In the genomic region with DNA sequence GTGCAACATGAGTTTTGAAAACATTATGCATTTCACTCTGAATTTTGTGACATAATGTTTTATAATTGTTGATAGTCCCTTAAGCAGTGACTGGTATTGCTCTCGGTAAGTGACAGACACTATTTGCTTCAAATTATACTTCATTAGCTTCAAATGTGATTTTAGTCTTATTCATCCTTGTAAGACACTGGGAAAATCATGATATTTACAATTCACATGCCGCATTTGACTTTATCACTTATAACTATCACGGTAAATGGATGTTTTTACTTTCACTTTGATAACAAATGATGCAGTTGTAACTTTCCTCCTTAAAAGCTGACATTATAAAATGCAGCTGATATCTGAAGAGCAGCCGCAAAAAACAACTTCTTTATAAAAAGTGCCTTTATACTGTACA, we compare ENCODE assay signal across 13 cellular contexts. TPM values are rescaled to one million over a fixed set of nuclear protein-coding genes. Genes with fewer than 3 reads are reported as not detected.
A peak's percentile ranks its signal among the peaks of the same experiment; 100 is the strongest.
DNase-seq lines count a peak whose midpoint lies in the region; ATAC-seq, FAIRE-seq and TF ChIP-seq lines count a peak whose summit lies in the region.
"Had no signal": no experiment of that assay in that cellular context is flagged by ENCODE, and none has a peak within 500 bp of the region (broad histone marks: within the 10 kb centered on the region; RNA-seq: fewer than 3 reads in every experiment).

No MANE protein-coding gene starts in this region.

- CTCF ChIA-PET in A549 (lab: Yijun Ruan, JAX) = interaction anchor here (1.0 to 2.5 kb wide), 3 partner anchors 29 to 151 kb away, joined by 3 to 8 read pairs (median 6); no protein-coding TSS in a partner anchor

- peak overlapping the region; percentile 80 for H3K4me3 Mint-ChIP-seq in HFFc6
- H3K4me3 Mint-ChIP-seq in activated naive CD8-positive, alpha-beta T cell = peak overlapping the region; percentile 69

- TF ChIP-seq POLR2A in A549 (IDR thresholded peaks at IDR 0.05; ENCODE audit: low read length) = no peak

- TF ChIP-seq EP300 in A549 (IDR thresholded peaks at IDR 0.05) = no peak

- POLR2A ChIA-PET in A549 (lab: Yijun Ruan, JAX) = no interaction called here

- DNase-seq in A549 (ENCODE audit: low read depth in 1 of 2, low spot score in 1 of 2) = no peak
- DNase-seq in HFFc6 = no peak
- DNase-seq in mesenchymal stem cell = no peak
- no peak for DNase-seq in NCI-H1417 (lab: John Stamatoyannopoulos, UW)
- no peak for DNase-seq in anterior cingulate cortex (lab: John Stamatoyannopoulos, UW)
- no peak for DNase-seq in KBM-7
- DNase-seq: NCI-H524, right lobe of liver had no signal

- H2AFZ ChIP-seq in mesenchymal stem cell (ENCODE audit: low read depth, low read length) = no peak overlapping the region

- no peak for ATAC-seq in A549
- ATAC-seq in HG03520 (IDR thresholded peaks at IDR 0.05; ENCODE audit: unreplicated experiment) = no peak
- ATAC-seq: HepG2, right lobe of liver had no signal

- no peaks in the 10 kb centered on the region for H3K9me3 ChIP-seq in A549
- no peaks in the 10 kb centered on the region for H3K9me3 ChIP-seq in mesenchymal stem cell (ENCODE audit: control insufficient read depth, low read length)
- H3K9me3 ChIP-seq: right lobe of liver had no signal

- TF ChIP-seq CTCF in A549 (IDR thresholded peaks at IDR 0.05) (no peak), HFFc6 (IDR thresholded peaks at IDR 0.05) (no peak)

- no peak overlapping the region for H2AK5ac ChIP-seq in mesenchymal stem cell (ENCODE audit: low read length, severe bottlenecking)

- no peak overlapping the region for H3K14ac ChIP-seq in mesenchymal stem cell (ENCODE audit: low read length in 2 of 2)

- no peaks in the 10 kb centered on the region for H3K36me3 Mint-ChIP-seq in HFFc6 (ENCODE audit: low read depth)
- H3K36me3 Mint-ChIP-seq in activated naive CD8-positive, alpha-beta T cell = no peaks in the 10 kb centered on the region

- WGBS in A549 (ENCODE audit: missing lambda C conversion rate) = 11% methylated on average over 4 of the region's 4 CpGs
- 94% methylated on average over 2 of the region's 4 CpGs for WGBS in mesenchymal stem cell

- H3K18ac ChIP-seq in mesenchymal stem cell (ENCODE audit: low read depth in 1 of 2, low read length in 2 of 2) = no peak overlapping the region

- no peaks in the 10 kb centered on the region for H3K9me3 Mint-ChIP-seq in HFFc6
- no peaks in the 10 kb centered on the region for H3K9me3 Mint-ChIP-seq in activated naive CD8-positive, alpha-beta T cell (ENCODE audit: low read depth)

- peak overlapping the region; percentile 89 for H3K9ac ChIP-seq in mesenchymal stem cell (ENCODE audit: low read length)

- peaks cover 13% of the 10 kb centered on the region; the same call in 2 of the 3 replicates for H3K4me1 ChIP-seq in A549
- H3K4me1 ChIP-seq in mesenchymal stem cell (ENCODE audit: control insufficient read depth, insufficient read depth, low read depth, low read length) = no peaks in the 10 kb centered on the region
- H3K4me1 ChIP-seq: right lobe of liver had no signal

- H3K36me3 ChIP-seq in mesenchymal stem cell (ENCODE audit: control insufficient read depth in 1 of 2, insufficient read depth in 2 of 2, low read depth in 1 of 2, low read length in 2 of 2) = no peaks in the 10 kb centered on the region
- H3K36me3 ChIP-seq: cardiac muscle cell had no signal

- H3K4me2 ChIP-seq in A549 (peak overlapping the region; percentile 83), mesenchymal stem cell (ENCODE audit: low read length, poor library complexity, severe bottlenecking) (no peak overlapping the region)

- H4K8ac ChIP-seq in mesenchymal stem cell (ENCODE audit: low read length) = no peak overlapping the region

- H3K23ac ChIP-seq in mesenchymal stem cell (ENCODE audit: low read length in 2 of 2) = no peak overlapping the region

- peak overlapping the region; percentile 36 for H3K4me3 ChIP-seq in A549
- H3K4me3 ChIP-seq in mesenchymal stem cell (ENCODE audit: insufficient read depth in 1 of 2, low read depth in 1 of 2, low read length in 2 of 2) = peak overlapping the region in 1 of 2 experiments; percentile 80
- H3K4me3 ChIP-seq: cardiac muscle cell, right lobe of liver had no signal

- no peaks in the 10 kb centered on the region; the same call in 1 of the 2 replicates for H3K27me3 Mint-ChIP-seq in HFFc6 (ENCODE audit: insufficient read depth)
- no peaks in the 10 kb centered on the region for H3K27me3 Mint-ChIP-seq in activated naive CD8-positive, alpha-beta T cell

- H3K27me3 ChIP-seq in mesenchymal stem cell (ENCODE audit: control insufficient read depth in 1 of 2, insufficient read depth in 1 of 2, low read length in 2 of 2) = no peaks in the 10 kb centered on the region
- H3K27me3 ChIP-seq: cardiac muscle cell, right lobe of liver had no signal

- H3K79me1 ChIP-seq in mesenchymal stem cell (replicated peaks; ENCODE audit: low read length, poor library complexity, severe bottlenecking) = no peaks in the 10 kb centered on the region

- H2BK12ac ChIP-seq in mesenchymal stem cell (ENCODE audit: low read length in 2 of 2) = no peak overlapping the region

- H2BK15ac ChIP-seq in mesenchymal stem cell (ENCODE audit: low read depth, poor library complexity, severe bottlenecking) = no peak overlapping the region

- no peak for FAIRE-seq in A549 (lab: Jason Lieb, UNC)
- FAIRE-seq: HepG2 had no signal

- H3K27ac Mint-ChIP-seq in HFFc6 = peak overlapping the region; percentile 73
- no peak overlapping the region for H3K27ac Mint-ChIP-seq in activated naive CD8-positive, alpha-beta T cell

- H3K4me1 Mint-ChIP-seq in HFFc6 (ENCODE audit: low read depth) = peaks cover 60% of the 10 kb centered on the region
- H3K4me1 Mint-ChIP-seq in activated naive CD8-positive, alpha-beta T cell (ENCODE audit: low read depth) = peaks cover 16% of the 10 kb centered on the region

- no peak overlapping the region for H4K91ac ChIP-seq in mesenchymal stem cell (ENCODE audit: low read length)

- in situ Hi-C loops in KBM-7 (cut with MboI; ENCODE audit: low pct_unique_long_range_greater_than_20kb, low sequenced_read_pairs) = no loop called here

- no peak overlapping the region for H2BK120ac ChIP-seq in mesenchymal stem cell (ENCODE audit: low read depth, low read length)

- no peak overlapping the region for H2BK5ac ChIP-seq in mesenchymal stem cell (ENCODE audit: low read depth, low read length, poor library complexity, severe bottlenecking)

- no peak for TF ChIP-seq RAD21 in A549 (conservative IDR thresholded peaks at IDR 0.05 in 1 of 2, IDR thresholded peaks at IDR 0.05 in 1 of 2)

- H3K4ac ChIP-seq in mesenchymal stem cell (ENCODE audit: low read depth in 1 of 2, low read length in 2 of 2) = no peak overlapping the region

- H3K27ac ChIP-seq in A549 = peak overlapping the region; percentile 29 to 34; a peak in 1 of 6 replicates
- H3K27ac ChIP-seq in mesenchymal stem cell (ENCODE audit: low read length, poor library complexity, severe bottlenecking) = no peak overlapping the region
- H3K27ac ChIP-seq: cardiac muscle cell, right lobe of liver, VCaP had no signal

TF ChIP-seq in A549, 52 proteins besides CTCF, POLR2A, EP300 and RAD21:
- TF ChIP-seq JUN (IDR thresholded peaks at IDR 0.05) (no peak), NFE2L2 (conservative IDR thresholded peaks at IDR 0.05; ENCODE audit: low read length) (no peak), CEBPB (IDR thresholded peaks at IDR 0.05) (no peak), BHLHE40 (IDR thresholded peaks at IDR 0.05; ENCODE audit: low read depth, low read length) (no peak)

RNA-seq across cellular contexts. Expression of gene ITGA2, which starts 44.1 kb away (rescaled TPM):
- polyA plus RNA-seq in A549 (2011; rRNA removed) = 28.0 and 29.7 TPM in 2 replicates
- polyA plus RNA-seq in A549 (2012; cell fraction: cytosol; rRNA removed) = 1.7 and 2.2 TPM in 2 replicates
- polyA plus RNA-seq in A549 (2012; cell fraction: nucleus; rRNA removed) = 2.7 and 3.4 TPM in 2 replicates
- 8.5 to 9.7 TPM (median 9.3 TPM) in 3 replicates for polyA plus RNA-seq in A549 (2017; fragmentation: RNase III; extraction: RNeasy Plus Mini Kit Qiagen cat#74134 plus additional on column Dnase treatment)
- polyA minus RNA-seq in A549 (2011; rRNA and poly(A)+ RNA removed) = 32.7 and 33.9 TPM in 2 replicates
- 10 to 100 TPM; 42.9 to 76.6 (median 50.5) TPM for total RNA-seq in HFFc6 (2021; fragmentation: NEBNext Ultra II Directional; extraction: Animal tissue kit (Norgen Biotek cat#: 25700))
- polyA plus RNA-seq in mesenchymal stem cell (2013, experiment 1 of 2) = 24.1 TPM
- 23.8 TPM for polyA plus RNA-seq in mesenchymal stem cell (2013, experiment 2 of 2)
